ENCODE assay signal across 19 cellular contexts in the genomic region with DNA sequence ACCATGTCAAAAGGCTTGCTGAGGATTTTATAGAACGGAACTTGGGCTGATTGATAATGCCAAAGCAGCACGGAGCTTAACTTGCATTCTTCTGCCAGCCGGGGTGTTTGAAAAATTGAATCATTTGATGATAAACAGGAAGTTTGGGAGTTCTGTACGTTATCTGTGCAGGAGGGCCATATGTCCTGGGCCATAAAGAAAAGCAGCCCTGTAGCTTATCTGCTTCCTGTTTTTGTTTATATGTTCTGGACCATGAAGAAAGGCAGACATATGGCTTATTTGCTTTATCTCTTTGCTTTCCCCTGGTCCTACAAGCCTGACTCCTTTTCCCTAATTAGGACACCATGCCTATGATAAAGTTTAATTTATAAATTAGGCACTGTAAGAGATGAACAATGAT.
"Had no signal": no experiment of that assay in that cellular context is flagged by ENCODE, and none has a peak within 500 bp of the region (broad histone marks: within the 10 kb centered on the region; RNA-seq: fewer than 3 reads in every experiment).

No MANE protein-coding gene starts in this region.

- H3K27ac ChIP-seq: ascending aorta, brain microvascular endothelial cell, gastrocnemius medialis, stomach, suprapubic skin, transverse colon, uterus had no signal

- H3K4me1 ChIP-seq: ascending aorta, gastrocnemius medialis, stomach had no signal

- H3K36me3 ChIP-seq: ascending aorta, brain microvascular endothelial cell, gastrocnemius medialis, stomach, suprapubic skin, transverse colon, uterus had no signal

- H3K9me3 ChIP-seq: ascending aorta, gastrocnemius medialis, suprapubic skin, transverse colon, uterus had no signal

- DNase-seq: activated CD4-positive, alpha-beta T cell treated with anti-CD3 and anti-CD28 coated beads, Interleukin-2, amount 10 ng/mL, durations not matched to agents 7 days and 5 days; activated CD8-positive, alpha-beta T cell treated with anti-CD3 and anti-CD28 coated beads, Interleukin-2, amount 10 ng/mL, durations not matched to agents 7 days and 5 days; activated gamma-delta T cell treated with Interleukin-2 at 50 U/mL for 16 hours; caudate nucleus; effector CD8-positive, alpha-beta T cell; gastrocnemius medialis; head of caudate nucleus; kidney; naive thymus-derived CD8-positive, alpha-beta T cell; small intestine; stimulated activated CD4-positive, alpha-beta T cell treated with anti-CD3 and anti-CD28 coated beads, Interleukin-15, amount 100 ng/mL, for 24 hours; stomach; T-helper 17 cell; transverse colon; uterus had no signal

- H3K4me3 ChIP-seq: ascending aorta, gastrocnemius medialis, lung, stomach, suprapubic skin, transverse colon, uterus had no signal

- FAIRE-seq: kidney, small intestine had no signal

- H3K27me3 ChIP-seq: ascending aorta, brain microvascular endothelial cell, gastrocnemius medialis, suprapubic skin, uterus had no signal
